21 cellular contexts compared by ENCODE assay signal in the genomic region with DNA sequence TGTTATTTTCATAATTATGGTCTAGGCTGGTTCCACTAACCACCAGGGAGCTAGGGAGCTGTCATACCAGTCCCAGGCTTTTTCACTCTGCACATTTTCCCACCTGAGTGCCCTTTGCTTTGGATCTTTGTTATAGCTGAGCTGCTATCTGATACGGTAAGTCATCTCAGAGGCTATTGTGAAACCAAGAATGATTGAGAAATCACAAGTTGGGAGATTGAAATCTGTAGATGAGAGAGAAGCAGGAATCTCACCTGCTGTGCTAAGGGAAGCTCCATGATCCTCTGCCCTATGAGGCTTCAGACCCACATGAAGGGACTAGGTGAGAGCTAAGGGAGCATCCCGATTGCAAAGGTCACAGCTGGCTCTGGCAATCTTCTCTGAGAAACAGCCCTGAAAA.
"Had no signal": no experiment of that assay in that cellular context is flagged by ENCODE, and none has a peak within 500 bp of the region (broad histone marks: within the 10 kb centered on the region; RNA-seq: fewer than 3 reads in every experiment).

No MANE protein-coding gene starts in this region.

- H3K4me1 ChIP-seq: gastrocnemius medialis, heart right ventricle, psoas muscle, sigmoid colon, upper lobe of right lung had no signal

- DNase-seq: activated CD4-positive, alpha-beta T cell treated with anti-CD3 and anti-CD28 coated beads for 4 hours; activated CD8-positive, alpha-beta memory T cell treated with anti-CD3 and anti-CD28 coated beads, Interleukin-2, amount 50 U/mL, for 48 hours; activated CD8-positive, alpha-beta T cell treated with anti-CD3 and anti-CD28 coated beads, Interleukin-2, amount 10 ng/mL, durations not matched to agents 7 days and 5 days; activated naive CD4-positive, alpha-beta T cell treated with anti-CD3 and anti-CD28 coated beads for 36 hours; effector memory CD8-positive, alpha-beta T cell; gastrocnemius medialis; heart right ventricle; islet precursor cell; left ventricle myocardium superior; nephron progenitor cell; psoas muscle; sigmoid colon; stimulated activated CD4-positive, alpha-beta T cell treated with anti-CD3 and anti-CD28 coated beads, Interleukin-12 subunit alpha, Interleukin-12 subunit beta, amount 100 ng/mL, for 4 hours; T-cell; T1000; upper lobe of right lung; WERI-Rb-1 had no signal

- H3K4me3 Mint-ChIP-seq: activated CD8-positive, alpha-beta T cell treated with anti-CD3 and anti-CD28 coated beads, Interleukin-2, amount 10 ng/mL, durations not matched to agents 7 days and 5 days; activated naive CD4-positive, alpha-beta T cell treated with anti-CD3 and anti-CD28 coated beads for 36 hours; activated T-helper 17 cell treated with anti-CD3 and anti-CD28 coated beads, Interleukin-2, amount 50 U/mL, for 72 hours; central memory CD8-positive, alpha-beta T cell; dendritic cell treated with granulocyte-macrophage colony-stimulating factor and Interleukin-4, amounts not matched to agents 40 ng/mL and 50 ng/mL, for 4 days; effector memory CD8-positive, alpha-beta T cell; nephron progenitor cell; stimulated activated naive CD8-positive, alpha-beta T cell treated with anti-CD3 and anti-CD28 coated beads, Interleukin-15, Interleukin-2, amounts not matched to agents 100 ng/mL and 50 ng/mL, for 24 hours; T-cell had no signal

- ATAC-seq: activated CD8-positive, alpha-beta T cell treated with anti-CD3 and anti-CD28 coated beads, Interleukin-2, amount 10 ng/mL, durations not matched to agents 7 days and 5 days; activated T-helper 17 cell treated with anti-CD3 and anti-CD28 coated beads, Interleukin-2, amount 50 U/mL, for 72 hours; effector memory CD8-positive, alpha-beta T cell; gastrocnemius medialis; heart right ventricle; left ventricle myocardium superior; psoas muscle; T-cell; upper lobe of right lung had no signal

- H3K27ac ChIP-seq: gastrocnemius medialis, heart right ventricle, psoas muscle, sigmoid colon, upper lobe of right lung, WERI-Rb-1 had no signal

- H3K36me3 Mint-ChIP-seq: T-cell had no signal

- H3K36me3 ChIP-seq: gastrocnemius medialis, heart right ventricle, sigmoid colon, upper lobe of right lung, WERI-Rb-1 had no signal

- H3K27ac Mint-ChIP-seq: activated CD8-positive, alpha-beta T cell treated with anti-CD3 and anti-CD28 coated beads, Interleukin-2, amount 10 ng/mL, durations not matched to agents 7 days and 5 days; activated naive CD4-positive, alpha-beta T cell treated with anti-CD3 and anti-CD28 coated beads for 36 hours; activated T-helper 17 cell treated with anti-CD3 and anti-CD28 coated beads, Interleukin-2, amount 50 U/mL, for 72 hours; dendritic cell treated with granulocyte-macrophage colony-stimulating factor and Interleukin-4, amounts not matched to agents 40 ng/mL and 50 ng/mL, for 4 days; effector memory CD8-positive, alpha-beta T cell; stimulated activated naive CD8-positive, alpha-beta T cell treated with anti-CD3 and anti-CD28 coated beads, Interleukin-15, Interleukin-2, amounts not matched to agents 100 ng/mL and 50 ng/mL, for 24 hours; T-cell had no signal

- H3K4me3 ChIP-seq: gastrocnemius medialis, heart right ventricle, psoas muscle, sigmoid colon, upper lobe of right lung had no signal

- H3K9me3 Mint-ChIP-seq: activated naive CD4-positive, alpha-beta T cell treated with anti-CD3 and anti-CD28 coated beads for 36 hours; activated T-helper 17 cell treated with anti-CD3 and anti-CD28 coated beads, Interleukin-2, amount 50 U/mL, for 72 hours; central memory CD8-positive, alpha-beta T cell; dendritic cell treated with granulocyte-macrophage colony-stimulating factor and Interleukin-4, amounts not matched to agents 40 ng/mL and 50 ng/mL, for 4 days; effector memory CD8-positive, alpha-beta T cell; nephron progenitor cell; stimulated activated naive CD8-positive, alpha-beta T cell treated with anti-CD3 and anti-CD28 coated beads, Interleukin-15, Interleukin-2, amounts not matched to agents 100 ng/mL and 50 ng/mL, for 24 hours; T-cell had no signal

- H3K9me3 ChIP-seq: gastrocnemius medialis, psoas muscle, sigmoid colon, upper lobe of right lung had no signal

- H3K4me1 Mint-ChIP-seq: activated T-helper 17 cell treated with anti-CD3 and anti-CD28 coated beads, Interleukin-2, amount 50 U/mL, for 72 hours; central memory CD8-positive, alpha-beta T cell; T-cell had no signal

- H3K27me3 ChIP-seq: gastrocnemius medialis, sigmoid colon, upper lobe of right lung had no signal
